Comparison of ENCODE assay signal across 15 cellular contexts in the genomic region with DNA sequence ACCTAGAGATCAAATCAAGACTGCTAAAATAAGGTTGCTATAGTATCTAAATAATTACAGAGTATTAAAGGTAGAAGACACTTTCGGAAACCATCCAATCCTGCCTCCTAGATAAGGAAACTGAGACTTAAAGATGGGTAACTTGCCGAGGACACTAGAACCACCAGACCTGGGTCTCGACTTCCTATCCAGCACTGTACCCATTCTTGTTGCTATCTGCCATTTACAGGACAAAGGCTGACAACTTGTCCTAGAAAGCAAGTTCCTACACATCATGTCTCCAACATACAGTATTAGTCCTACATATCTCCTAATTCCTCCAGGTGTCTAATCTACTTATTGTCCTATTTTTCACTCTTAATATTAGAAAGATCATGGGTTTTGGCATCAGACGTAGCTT. TPM values are rescaled to one million over a fixed set of nuclear protein-coding genes. Genes with fewer than 3 reads are reported as not detected.
DNase-seq lines count a peak whose midpoint lies in the region; ATAC-seq and TF ChIP-seq lines count a peak whose summit lies in the region.
"Had no signal": no experiment of that assay in that cellular context is flagged by ENCODE, and none has a peak within 500 bp of the region (broad histone marks: within the 10 kb centered on the region; RNA-seq: fewer than 3 reads in every experiment).

No MANE protein-coding gene starts in this region.

- no peaks in the 10 kb centered on the region for H3K27me3 Mint-ChIP-seq in activated T-helper 17 cell treated with anti-CD3 and anti-CD28 coated beads, Interleukin-2, amount 50 U/mL, for 72 hours

- ATAC-seq in DND-41 (ENCODE audit: insufficient read depth, low read depth), result no peak
- peak; percentile 11 for ATAC-seq in HG03066 (IDR thresholded peaks at IDR 0.05; ENCODE audit: low read depth, unreplicated experiment)
- no peak for ATAC-seq in activated T-helper 17 cell treated with anti-CD3 and anti-CD28 coated beads, Interleukin-2, amount 50 U/mL, for 72 hours (replicated peaks)
- ATAC-seq: Panc1 had no signal

- H3K9me3 ChIP-seq in DND-41 (ENCODE audit: insufficient read depth, low read length, severe bottlenecking) (no peaks in the 10 kb centered on the region), spleen (no peaks in the 10 kb centered on the region)

- DNase-seq in DND-41 (no peak), dorsolateral prefrontal cortex (no peak), spleen (no peak), NCI-H1417 treated with DMSO at 0.1 percent for 48 hours (lab: John Stamatoyannopoulos, UW) (no peak)
- DNase-seq in activated naive CD4-positive, alpha-beta T cell treated with anti-CD3 and anti-CD28 coated beads, Interleukin-2, amount 50 U/mL, for 16 hours, result no peak
- DNase-seq: anterior cingulate cortex; C1 segment of cervical spinal cord; DMS79; NCI-H1048; stimulated activated CD4-positive, alpha-beta T cell treated with anti-CD3 and anti-CD28 coated beads, Interleukin-15, amount 100 ng/mL, for 24 hours; SW 1271 had no signal

- H2AFZ ChIP-seq in DND-41 (ENCODE audit: low read depth, low read length), result no peak overlapping the region

- H3K4me3 ChIP-seq in DND-41 (ENCODE audit: low read depth in 1 of 2, low read length in 2 of 2) (no peak overlapping the region), dorsolateral prefrontal cortex (peak overlapping the region in 4 of 59 donors; percentile 0 to 17 (median 9)), spleen (peak overlapping the region in 2 of 8 donors; percentile 2 to 40)

- peaks cover 28% of the 10 kb centered on the region for H3K4me1 ChIP-seq in DND-41 (ENCODE audit: insufficient read depth, low read length)
- peaks cover 0 to 59% (median 39%) of the 10 kb centered on the region in 6 donors for H3K4me1 ChIP-seq in spleen

- H3K9ac ChIP-seq in DND-41 (ENCODE audit: low read depth, low read length), result no peak overlapping the region

- H3K36me3 ChIP-seq in DND-41 (ENCODE audit: insufficient read depth, low read length) (no peaks in the 10 kb centered on the region), spleen (peaks cover 0 to 9% (median 0%) of the 10 kb centered on the region in 6 donors)

- no peaks in the 10 kb centered on the region for H4K20me1 ChIP-seq in DND-41 (ENCODE audit: insufficient read depth, low read length)

- no peak for TF ChIP-seq POLR2A in spleen (IDR thresholded peaks at IDR 0.05)

- H3K9me3 Mint-ChIP-seq in activated T-helper 17 cell treated with anti-CD3 and anti-CD28 coated beads, Interleukin-2, amount 50 U/mL, for 72 hours, result no peaks in the 10 kb centered on the region

- H3K27me3 ChIP-seq in DND-41 (ENCODE audit: insufficient read depth, low read length, poor library complexity), result no peaks in the 10 kb centered on the region
- no peaks in the 10 kb centered on the region for H3K27me3 ChIP-seq in dorsolateral prefrontal cortex
- no peaks in the 10 kb centered on the region for H3K27me3 ChIP-seq in spleen (replicated peaks in 1 of 7)

- intact Hi-C loops in dorsolateral prefrontal cortex (cut with DNase I) (no loop called here), spleen (cut with DNase I; ENCODE audit: low total_unique reads) (no loop called here)

- peak overlapping the region; percentile 15; the same call in 1 of the 2 replicates for H3K4me2 ChIP-seq in DND-41 (ENCODE audit: insufficient read depth, low read length)

- H3K27ac ChIP-seq in DND-41 (ENCODE audit: low read length) (no peak overlapping the region), dorsolateral prefrontal cortex (peak overlapping the region in 30 of 59 donors; percentile 1 to 76 (median 45)), spleen (peak overlapping the region; percentile 17 to 80 (median 75))
- H3K27ac ChIP-seq: WERI-Rb-1 had no signal

- H3K79me2 ChIP-seq in DND-41 (ENCODE audit: insufficient read depth, low read length), result peaks cover 8% of the 10 kb centered on the region

- H3K27ac Mint-ChIP-seq in activated T-helper 17 cell treated with anti-CD3 and anti-CD28 coated beads, Interleukin-2, amount 50 U/mL, for 72 hours, result no peak overlapping the region

- H3K36me3 Mint-ChIP-seq in activated T-helper 17 cell treated with anti-CD3 and anti-CD28 coated beads, Interleukin-2, amount 50 U/mL, for 72 hours (ENCODE audit: low read depth), result peaks cover 24% of the 10 kb centered on the region

- H3K4me3 Mint-ChIP-seq in activated T-helper 17 cell treated with anti-CD3 and anti-CD28 coated beads, Interleukin-2, amount 50 U/mL, for 72 hours, result no peak overlapping the region

- WGBS in spleen, 5 donors, result 50 to 58% (median 53%) methylated on average over 4 of the region's 4 CpGs

- H3K4me1 Mint-ChIP-seq in activated T-helper 17 cell treated with anti-CD3 and anti-CD28 coated beads, Interleukin-2, amount 50 U/mL, for 72 hours, result peaks cover 13% of the 10 kb centered on the region

- TF ChIP-seq CTCF in DND-41 (IDR thresholded peaks at IDR 0.05; ENCODE audit: borderline replicate concordance, extremely low read depth, low read length, poor library complexity, severe bottlenecking) (no peak), dorsolateral prefrontal cortex (IDR thresholded peaks at IDR 0.05 in 54 of 56, conservative IDR thresholded peaks at IDR 0.05 in 2 of 56; ENCODE audit: low read depth in 1 of 56, partially characterized antibody in 56 of 56) (no peak), spleen (IDR thresholded peaks at IDR 0.05 in 8 of 11, conservative IDR thresholded peaks at IDR 0.05 in 3 of 11) (no peak)

RNA-seq across cellular contexts. Expression of a gene that starts 37.7 kb away (rescaled TPM):
- 100 to 1,000 TPM in 3 of 120 experiments, 10 to 100 TPM in 117; 52.3 to 113 (median 69.5) TPM for total RNA-seq in dorsolateral prefrontal cortex
- total RNA-seq in spleen, result 10 to 100 TPM; 36.0 to 63.0 (median 44.5) TPM
- polyA plus RNA-seq in spleen, result 10 to 100 TPM in 1 of 3 donors, 1 to 10 TPM in 2; 7.1 to 11.8 (median 9.6) TPM
- total RNA-seq in activated T-helper 17 cell treated with anti-CD3 and anti-CD28 coated beads, Interleukin-2, amount 50 U/mL, for 72 hours, result 10 to 100 TPM; 23.2 to 27.0 TPM

RNA-seq across cellular contexts. Expression of a gene that starts 38.0 kb away (rescaled TPM):
- total RNA-seq in dorsolateral prefrontal cortex (10 to 100 TPM; 22.7 to 49.9 (median 33.9) TPM), spleen (10 to 100 TPM; 13.4 to 45.3 (median 26.6) TPM)
- 10 to 100 TPM; 14.3 to 21.0 (median 19.6) TPM for polyA plus RNA-seq in spleen
- 10 to 100 TPM; 13.6 to 14.5 TPM for total RNA-seq in activated T-helper 17 cell treated with anti-CD3 and anti-CD28 coated beads, Interleukin-2, amount 50 U/mL, for 72 hours

RNA-seq across cellular contexts. Expression of a gene that starts 56.4 kb away (rescaled TPM):
- 10 to 100 TPM in 75 of 120 experiments, 1 to 10 TPM in 45; 2.9 to 22.0 (median 10.8) TPM for total RNA-seq in dorsolateral prefrontal cortex
- 1 to 10 TPM; 2.0 to 5.7 (median 3.7) TPM for total RNA-seq in spleen
- under 1 TPM; 0.30 to 0.50 (median 0.32) TPM for polyA plus RNA-seq in spleen
- 1 to 10 TPM; 1.1 to 2.1 TPM for total RNA-seq in activated T-helper 17 cell treated with anti-CD3 and anti-CD28 coated beads, Interleukin-2, amount 50 U/mL, for 72 hours
